Comparison of ENCODE assay signal across 1 cellular context in the genomic region with DNA sequence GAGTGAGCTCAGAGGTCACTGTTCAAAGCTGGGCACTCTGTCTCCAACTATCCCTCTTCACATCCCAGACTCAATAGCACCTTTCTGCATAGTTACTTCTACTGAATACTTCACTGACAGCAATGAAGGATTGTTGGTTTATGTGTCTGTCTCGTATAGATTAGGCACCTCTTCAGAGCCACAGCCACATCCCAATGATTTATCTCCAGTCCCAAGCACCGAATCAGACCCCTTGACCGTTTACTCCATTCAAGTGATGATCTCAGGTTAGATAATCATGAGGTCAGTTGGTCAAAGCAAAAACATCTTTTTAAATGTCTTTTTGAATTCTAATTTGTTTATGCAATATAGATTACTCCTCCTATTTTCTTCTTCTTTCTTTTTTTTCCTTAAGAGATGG.
A peak's percentile ranks its signal among the peaks of the same experiment; 100 is the strongest.
TF ChIP-seq lines count a peak whose summit lies in the region.

No MANE protein-coding gene starts in this region.

TF ChIP-seq in K562, 482 proteins besides CTCF, POLR2A, EP300 and RAD21 (continued from another document and continues in another):
- TF ChIP-seq, protein P1, sequence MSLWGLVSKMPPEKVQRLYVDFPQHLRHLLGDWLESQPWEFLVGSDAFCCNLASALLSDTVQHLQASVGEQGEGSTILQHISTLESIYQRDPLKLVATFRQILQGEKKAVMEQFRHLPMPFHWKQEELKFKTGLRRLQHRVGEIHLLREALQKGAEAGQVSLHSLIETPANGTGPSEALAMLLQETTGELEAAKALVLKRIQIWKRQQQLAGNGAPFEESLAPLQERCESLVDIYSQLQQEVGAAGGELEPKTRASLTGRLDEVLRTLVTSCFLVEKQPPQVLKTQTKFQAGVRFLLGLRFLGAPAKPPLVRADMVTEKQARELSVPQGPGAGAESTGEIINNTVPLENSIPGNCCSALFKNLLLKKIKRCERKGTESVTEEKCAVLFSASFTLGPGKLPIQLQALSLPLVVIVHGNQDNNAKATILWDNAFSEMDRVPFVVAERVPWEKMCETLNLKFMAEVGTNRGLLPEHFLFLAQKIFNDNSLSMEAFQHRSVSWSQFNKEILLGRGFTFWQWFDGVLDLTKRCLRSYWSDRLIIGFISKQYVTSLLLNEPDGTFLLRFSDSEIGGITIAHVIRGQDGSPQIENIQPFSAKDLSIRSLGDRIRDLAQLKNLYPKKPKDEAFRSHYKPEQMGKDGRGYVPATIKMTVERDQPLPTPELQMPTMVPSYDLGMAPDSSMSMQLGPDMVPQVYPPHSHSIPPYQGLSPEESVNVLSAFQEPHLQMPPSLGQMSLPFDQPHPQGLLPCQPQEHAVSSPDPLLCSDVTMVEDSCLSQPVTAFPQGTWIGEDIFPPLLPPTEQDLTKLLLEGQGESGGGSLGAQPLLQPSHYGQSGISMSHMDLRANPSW (CRISPR knock-in tag; IDR thresholded peaks at IDR 0.05): no peak
- TF ChIP-seq SMAD2 (IDR thresholded peaks at IDR 0.05; ENCODE audit: low read depth, low read length) (no peak), SREBF1 (IDR thresholded peaks at IDR 0.05; ENCODE audit: borderline replicate concordance, low read depth, low read length) (no peak), TEAD4 (IDR thresholded peaks at IDR 0.05; ENCODE audit: low read length) (peak; percentile 86), TEAD4 (CRISPR knock-in tag; IDR thresholded peaks at IDR 0.05; ENCODE audit: borderline replicate concordance) (no peak), SMARCE1 (IDR thresholded peaks at IDR 0.05) (peak; percentile 92), CTBP1 (IDR thresholded peaks at IDR 0.05; ENCODE audit: borderline replicate concordance) (peak; percentile 81; the same call in 1 of the 2 replicates), SMARCC2 (IDR thresholded peaks at IDR 0.05; ENCODE audit: low read depth) (peak; percentile 84), ZNF174 (CRISPR knock-in tag; IDR thresholded peaks at IDR 0.05) (no peak), EWSR1 (IDR thresholded peaks at IDR 0.05; ENCODE audit: borderline replicate concordance, low read depth, partially characterized antibody) (no peak), KLF13 (tag; IDR thresholded peaks at IDR 0.05; ENCODE audit: borderline replicate concordance, low read depth) (no peak), HDAC1 (IDR thresholded peaks at IDR 0.05) (peak in 1 of 2 experiments; percentile 70; a peak in 1 of 4 replicates), TAL1 (IDR thresholded peaks at IDR 0.05) (peak; percentile 85), FOXM1 (IDR thresholded peaks at IDR 0.05; ENCODE audit: low read depth) (peak; percentile 59), FOXM1 (CRISPR knock-in tag; IDR thresholded peaks at IDR 0.05; ENCODE audit: low read depth) (no peak), SLC30A9 (CRISPR knock-in tag; IDR thresholded peaks at IDR 0.05) (no peak), ZFP30 (CRISPR knock-in tag; IDR thresholded peaks at IDR 0.05; ENCODE audit: borderline replicate concordance) (no peak), ARID2 (IDR thresholded peaks at IDR 0.05) (no peak), ZKSCAN8 (CRISPR knock-in tag; IDR thresholded peaks at IDR 0.05) (peak; percentile 43; the same call in 1 of the 2 replicates), NCOA1 (IDR thresholded peaks at IDR 0.05; ENCODE audit: low read depth) (0 out of 2 replicates have a peak, but pooled peaks have one; percentile 37), L3MBTL2 (IDR thresholded peaks at IDR 0.05) (no peak), NCOR1 (IDR thresholded peaks at IDR 0.05) (peak; percentile 76), SIX5 (IDR thresholded peaks at IDR 0.05; ENCODE audit: borderline replicate concordance in 1 of 2, insufficient read depth in 1 of 2, low read depth in 1 of 2, low read length in 2 of 2) (no peak), ZNF644 (tag; IDR thresholded peaks at IDR 0.05; ENCODE audit: low read depth) (no peak), YBX1 (IDR thresholded peaks at IDR 0.05) (no peak), SOX6 (IDR thresholded peaks at IDR 0.05) (peak; percentile 72), U2AF1 (optimal IDR thresholded peaks at IDR 0.05; ENCODE audit: low read depth, low read length) (no peak), CEBPG (CRISPR knock-in tag; IDR thresholded peaks at IDR 0.05) (no peak), CEBPG (tag; conservative IDR thresholded peaks at IDR 0.05 in 1 of 2, IDR thresholded peaks at IDR 0.05 in 1 of 2) (no peak), ARNT (IDR thresholded peaks at IDR 0.05) (peak in 1 of 2 experiments; percentile 34; a peak in 1 of 4 replicates), CBX1 (IDR thresholded peaks at IDR 0.05; ENCODE audit: low read depth) (no peak), ZNF699 (CRISPR knock-in tag; IDR thresholded peaks at IDR 0.05; ENCODE audit: insufficient replicate concordance) (no peak), TRIM24 (IDR thresholded peaks at IDR 0.05) (peak in 1 of 2 experiments; percentile 26; a peak in 1 of 4 replicates), ELF4 (CRISPR knock-in tag; IDR thresholded peaks at IDR 0.05) (0 out of 2 replicates have a peak, but pooled peaks have one; percentile 27), BRCA1 (IDR thresholded peaks at IDR 0.05) (no peak), BRCA1 (CRISPR knock-in tag; IDR thresholded peaks at IDR 0.05) (no peak), ZEB2 (IDR thresholded peaks at IDR 0.05) (peak; percentile 89), NFXL1 (CRISPR knock-in tag; IDR thresholded peaks at IDR 0.05) (no peak)
- TF ChIP-seq, protein P2, sequence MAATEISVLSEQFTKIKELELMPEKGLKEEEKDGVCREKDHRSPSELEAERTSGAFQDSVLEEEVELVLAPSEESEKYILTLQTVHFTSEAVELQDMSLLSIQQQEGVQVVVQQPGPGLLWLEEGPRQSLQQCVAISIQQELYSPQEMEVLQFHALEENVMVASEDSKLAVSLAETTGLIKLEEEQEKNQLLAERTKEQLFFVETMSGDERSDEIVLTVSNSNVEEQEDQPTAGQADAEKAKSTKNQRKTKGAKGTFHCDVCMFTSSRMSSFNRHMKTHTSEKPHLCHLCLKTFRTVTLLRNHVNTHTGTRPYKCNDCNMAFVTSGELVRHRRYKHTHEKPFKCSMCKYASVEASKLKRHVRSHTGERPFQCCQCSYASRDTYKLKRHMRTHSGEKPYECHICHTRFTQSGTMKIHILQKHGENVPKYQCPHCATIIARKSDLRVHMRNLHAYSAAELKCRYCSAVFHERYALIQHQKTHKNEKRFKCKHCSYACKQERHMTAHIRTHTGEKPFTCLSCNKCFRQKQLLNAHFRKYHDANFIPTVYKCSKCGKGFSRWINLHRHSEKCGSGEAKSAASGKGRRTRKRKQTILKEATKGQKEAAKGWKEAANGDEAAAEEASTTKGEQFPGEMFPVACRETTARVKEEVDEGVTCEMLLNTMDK (IDR thresholded peaks at IDR 0.05; ENCODE audit: borderline replicate concordance, insufficient read depth, low read depth, low read length, poor library complexity, severe bottlenecking): no peak
- TF ChIP-seq, protein P3, sequence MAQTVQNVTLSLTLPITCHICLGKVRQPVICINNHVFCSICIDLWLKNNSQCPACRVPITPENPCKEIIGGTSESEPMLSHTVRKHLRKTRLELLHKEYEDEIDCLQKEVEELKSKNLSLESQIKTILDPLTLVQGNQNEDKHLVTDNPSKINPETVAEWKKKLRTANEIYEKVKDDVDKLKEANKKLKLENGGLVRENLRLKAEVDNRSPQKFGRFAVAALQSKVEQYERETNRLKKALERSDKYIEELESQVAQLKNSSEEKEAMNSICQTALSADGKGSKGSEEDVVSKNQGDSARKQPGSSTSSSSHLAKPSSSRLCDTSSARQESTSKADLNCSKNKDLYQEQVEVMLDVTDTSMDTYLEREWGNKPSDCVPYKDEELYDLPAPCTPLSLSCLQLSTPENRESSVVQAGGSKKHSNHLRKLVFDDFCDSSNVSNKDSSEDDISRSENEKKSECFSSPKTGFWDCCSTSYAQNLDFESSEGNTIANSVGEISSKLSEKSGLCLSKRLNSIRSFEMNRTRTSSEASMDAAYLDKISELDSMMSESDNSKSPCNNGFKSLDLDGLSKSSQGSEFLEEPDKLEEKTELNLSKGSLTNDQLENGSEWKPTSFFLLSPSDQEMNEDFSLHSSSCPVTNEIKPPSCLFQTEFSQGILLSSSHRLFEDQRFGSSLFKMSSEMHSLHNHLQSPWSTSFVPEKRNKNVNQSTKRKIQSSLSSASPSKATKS (CRISPR knock-in tag; IDR thresholded peaks at IDR 0.05): no peak
- TF ChIP-seq, protein P4, sequence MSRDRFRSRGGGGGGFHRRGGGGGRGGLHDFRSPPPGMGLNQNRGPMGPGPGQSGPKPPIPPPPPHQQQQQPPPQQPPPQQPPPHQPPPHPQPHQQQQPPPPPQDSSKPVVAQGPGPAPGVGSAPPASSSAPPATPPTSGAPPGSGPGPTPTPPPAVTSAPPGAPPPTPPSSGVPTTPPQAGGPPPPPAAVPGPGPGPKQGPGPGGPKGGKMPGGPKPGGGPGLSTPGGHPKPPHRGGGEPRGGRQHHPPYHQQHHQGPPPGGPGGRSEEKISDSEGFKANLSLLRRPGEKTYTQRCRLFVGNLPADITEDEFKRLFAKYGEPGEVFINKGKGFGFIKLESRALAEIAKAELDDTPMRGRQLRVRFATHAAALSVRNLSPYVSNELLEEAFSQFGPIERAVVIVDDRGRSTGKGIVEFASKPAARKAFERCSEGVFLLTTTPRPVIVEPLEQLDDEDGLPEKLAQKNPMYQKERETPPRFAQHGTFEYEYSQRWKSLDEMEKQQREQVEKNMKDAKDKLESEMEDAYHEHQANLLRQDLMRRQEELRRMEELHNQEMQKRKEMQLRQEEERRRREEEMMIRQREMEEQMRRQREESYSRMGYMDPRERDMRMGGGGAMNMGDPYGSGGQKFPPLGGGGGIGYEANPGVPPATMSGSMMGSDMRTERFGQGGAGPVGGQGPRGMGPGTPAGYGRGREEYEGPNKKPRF (IDR thresholded peaks at IDR 0.05; ENCODE audit: low read depth, low read length): no peak
- TF ChIP-seq, protein P5, sequence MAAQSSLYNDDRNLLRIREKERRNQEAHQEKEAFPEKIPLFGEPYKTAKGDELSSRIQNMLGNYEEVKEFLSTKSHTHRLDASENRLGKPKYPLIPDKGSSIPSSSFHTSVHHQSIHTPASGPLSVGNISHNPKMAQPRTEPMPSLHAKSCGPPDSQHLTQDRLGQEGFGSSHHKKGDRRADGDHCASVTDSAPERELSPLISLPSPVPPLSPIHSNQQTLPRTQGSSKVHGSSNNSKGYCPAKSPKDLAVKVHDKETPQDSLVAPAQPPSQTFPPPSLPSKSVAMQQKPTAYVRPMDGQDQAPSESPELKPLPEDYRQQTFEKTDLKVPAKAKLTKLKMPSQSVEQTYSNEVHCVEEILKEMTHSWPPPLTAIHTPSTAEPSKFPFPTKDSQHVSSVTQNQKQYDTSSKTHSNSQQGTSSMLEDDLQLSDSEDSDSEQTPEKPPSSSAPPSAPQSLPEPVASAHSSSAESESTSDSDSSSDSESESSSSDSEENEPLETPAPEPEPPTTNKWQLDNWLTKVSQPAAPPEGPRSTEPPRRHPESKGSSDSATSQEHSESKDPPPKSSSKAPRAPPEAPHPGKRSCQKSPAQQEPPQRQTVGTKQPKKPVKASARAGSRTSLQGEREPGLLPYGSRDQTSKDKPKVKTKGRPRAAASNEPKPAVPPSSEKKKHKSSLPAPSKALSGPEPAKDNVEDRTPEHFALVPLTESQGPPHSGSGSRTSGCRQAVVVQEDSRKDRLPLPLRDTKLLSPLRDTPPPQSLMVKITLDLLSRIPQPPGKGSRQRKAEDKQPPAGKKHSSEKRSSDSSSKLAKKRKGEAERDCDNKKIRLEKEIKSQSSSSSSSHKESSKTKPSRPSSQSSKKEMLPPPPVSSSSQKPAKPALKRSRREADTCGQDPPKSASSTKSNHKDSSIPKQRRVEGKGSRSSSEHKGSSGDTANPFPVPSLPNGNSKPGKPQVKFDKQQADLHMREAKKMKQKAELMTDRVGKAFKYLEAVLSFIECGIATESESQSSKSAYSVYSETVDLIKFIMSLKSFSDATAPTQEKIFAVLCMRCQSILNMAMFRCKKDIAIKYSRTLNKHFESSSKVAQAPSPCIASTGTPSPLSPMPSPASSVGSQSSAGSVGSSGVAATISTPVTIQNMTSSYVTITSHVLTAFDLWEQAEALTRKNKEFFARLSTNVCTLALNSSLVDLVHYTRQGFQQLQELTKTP (IDR thresholded peaks at IDR 0.05; ENCODE audit: low read depth in 1 of 2, partially characterized antibody in 2 of 2): no peak
- TF ChIP-seq, protein P6, sequence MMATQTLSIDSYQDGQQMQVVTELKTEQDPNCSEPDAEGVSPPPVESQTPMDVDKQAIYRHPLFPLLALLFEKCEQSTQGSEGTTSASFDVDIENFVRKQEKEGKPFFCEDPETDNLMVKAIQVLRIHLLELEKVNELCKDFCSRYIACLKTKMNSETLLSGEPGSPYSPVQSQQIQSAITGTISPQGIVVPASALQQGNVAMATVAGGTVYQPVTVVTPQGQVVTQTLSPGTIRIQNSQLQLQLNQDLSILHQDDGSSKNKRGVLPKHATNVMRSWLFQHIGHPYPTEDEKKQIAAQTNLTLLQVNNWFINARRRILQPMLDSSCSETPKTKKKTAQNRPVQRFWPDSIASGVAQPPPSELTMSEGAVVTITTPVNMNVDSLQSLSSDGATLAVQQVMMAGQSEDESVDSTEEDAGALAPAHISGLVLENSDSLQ (IDR thresholded peaks at IDR 0.05): peak; percentile 75
- TF ChIP-seq, protein P7, sequence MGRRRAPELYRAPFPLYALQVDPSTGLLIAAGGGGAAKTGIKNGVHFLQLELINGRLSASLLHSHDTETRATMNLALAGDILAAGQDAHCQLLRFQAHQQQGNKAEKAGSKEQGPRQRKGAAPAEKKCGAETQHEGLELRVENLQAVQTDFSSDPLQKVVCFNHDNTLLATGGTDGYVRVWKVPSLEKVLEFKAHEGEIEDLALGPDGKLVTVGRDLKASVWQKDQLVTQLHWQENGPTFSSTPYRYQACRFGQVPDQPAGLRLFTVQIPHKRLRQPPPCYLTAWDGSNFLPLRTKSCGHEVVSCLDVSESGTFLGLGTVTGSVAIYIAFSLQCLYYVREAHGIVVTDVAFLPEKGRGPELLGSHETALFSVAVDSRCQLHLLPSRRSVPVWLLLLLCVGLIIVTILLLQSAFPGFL (CRISPR knock-in tag; IDR thresholded peaks at IDR 0.05): no peak
- TF ChIP-seq, protein P8, sequence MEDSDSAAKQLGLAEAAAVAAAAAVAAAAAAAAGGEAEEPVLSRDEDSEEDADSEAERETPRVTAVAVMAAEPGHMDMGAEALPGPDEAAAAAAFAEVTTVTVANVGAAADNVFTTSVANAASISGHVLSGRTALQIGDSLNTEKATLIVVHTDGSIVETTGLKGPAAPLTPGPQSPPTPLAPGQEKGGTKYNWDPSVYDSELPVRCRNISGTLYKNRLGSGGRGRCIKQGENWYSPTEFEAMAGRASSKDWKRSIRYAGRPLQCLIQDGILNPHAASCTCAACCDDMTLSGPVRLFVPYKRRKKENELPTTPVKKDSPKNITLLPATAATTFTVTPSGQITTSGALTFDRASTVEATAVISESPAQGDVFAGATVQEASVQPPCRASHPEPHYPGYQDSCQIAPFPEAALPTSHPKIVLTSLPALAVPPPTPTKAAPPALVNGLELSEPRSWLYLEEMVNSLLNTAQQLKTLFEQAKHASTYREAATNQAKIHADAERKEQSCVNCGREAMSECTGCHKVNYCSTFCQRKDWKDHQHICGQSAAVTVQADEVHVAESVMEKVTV (CRISPR knock-in tag; IDR thresholded peaks at IDR 0.05): no peak
- TF ChIP-seq, protein P9, sequence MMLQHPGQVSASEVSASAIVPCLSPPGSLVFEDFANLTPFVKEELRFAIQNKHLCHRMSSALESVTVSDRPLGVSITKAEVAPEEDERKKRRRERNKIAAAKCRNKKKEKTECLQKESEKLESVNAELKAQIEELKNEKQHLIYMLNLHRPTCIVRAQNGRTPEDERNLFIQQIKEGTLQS (IDR thresholded peaks at IDR 0.05): peak; percentile 84
- TF ChIP-seq, protein P9 (CRISPR knock-in tag; conservative IDR thresholded peaks at IDR 0.05): no peak
